Comparison of ENCODE assay signal across 20 cellular contexts in the genomic region with DNA sequence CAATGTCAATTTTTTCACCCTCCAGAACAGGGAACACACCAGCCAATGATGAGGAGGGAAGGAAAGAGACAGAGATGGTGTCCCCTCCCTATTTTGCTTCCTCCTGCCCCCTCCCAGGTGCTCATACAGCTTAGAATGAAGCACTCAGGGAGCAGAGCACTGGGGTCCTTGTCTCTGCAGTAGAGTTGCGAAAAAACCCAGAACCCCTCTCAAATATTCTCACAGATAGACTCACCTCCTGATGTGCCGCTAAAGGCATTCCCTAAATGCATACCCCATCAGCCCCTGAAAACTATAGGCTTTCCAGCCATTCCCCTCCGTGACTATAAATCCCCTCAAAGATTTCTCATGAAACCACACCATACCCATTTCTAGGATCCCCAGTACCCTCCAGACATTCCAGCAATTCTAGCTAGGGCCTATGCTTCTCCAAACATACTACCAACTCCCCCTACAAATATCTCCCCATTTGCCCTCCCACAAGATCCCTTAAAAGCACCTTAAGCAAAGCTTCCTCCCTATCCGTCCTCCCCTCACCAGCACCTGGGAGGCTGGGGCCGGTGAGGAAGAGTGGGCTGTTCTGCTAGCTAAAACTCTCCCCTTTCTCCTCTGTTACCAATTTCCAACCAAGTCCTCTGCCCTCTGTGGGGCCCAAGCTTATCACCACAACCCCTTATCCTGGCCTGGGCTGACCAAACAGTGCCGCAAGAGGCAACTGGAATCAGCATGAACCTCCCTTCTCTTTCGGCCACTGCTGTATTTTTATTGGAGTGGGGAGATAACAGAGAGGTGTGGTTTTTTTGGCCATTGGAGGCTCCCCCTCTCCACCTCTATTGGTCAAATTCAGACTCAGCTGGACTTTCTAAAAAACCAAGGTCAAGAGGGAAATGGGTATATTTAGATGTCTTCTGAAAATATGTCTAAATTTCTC. TPM values are rescaled to one million over a fixed set of nuclear protein-coding genes. Genes with fewer than 3 reads are reported as not detected.
A peak's percentile ranks its signal among the peaks of the same experiment; 100 is the strongest.
DNase-seq lines count a peak whose midpoint lies in the region; ATAC-seq and TF ChIP-seq lines count a peak whose summit lies in the region.
"Had no signal": no experiment of that assay in that cellular context is flagged by ENCODE, and none has a peak within 500 bp of the region (broad histone marks: within the 10 kb centered on the region; RNA-seq: fewer than 3 reads in every experiment).

No MANE protein-coding gene starts in this region.

- peaks cover 23 to 29% of the 10 kb centered on the region in 2 donors for H3K4me1 Mint-ChIP-seq in natural killer cell
- peaks cover 23 to 24% of the 10 kb centered on the region in 2 donors for H3K4me1 Mint-ChIP-seq in natural killer cell treated with Interleukin-12 subunit alpha and Interleukin-12 subunit beta and Interleukin-15 and Interleukin-18, amount 100 ng/mL, for 72 hours (ENCODE audit: low read depth in 2 of 2)
- H3K4me1 Mint-ChIP-seq in neural crest cell = peaks cover 4% of the 10 kb centered on the region

- DNase-seq in natural killer cell (no peak), dorsolateral prefrontal cortex (no peak), neural crest cell (ENCODE audit: low read depth, low spot score) (no peak), DMS114 treated with DMSO at 0.1 percent for 48 hours (lab: John Stamatoyannopoulos, UW; ENCODE audit: unreplicated experiment) (no peak), HuH-7 (ENCODE audit: low spot score) (no peak)
- DNase-seq in natural killer cell treated with Interleukin-12 subunit alpha and Interleukin-12 subunit beta and Interleukin-15 and Interleukin-18, amount 100 ng/mL, for 72 hours (ENCODE audit: low spot score) = no peak
- DNase-seq: AML-193; CD8-positive, alpha-beta memory T cell; MV-4-11; NCI-H1105 treated with DMSO at 0.1 percent for 48 hours; NCI-H2029 treated with DMSO at 0.1 percent for 48 hours; NCI-H226; NCI-H510A treated with DMSO at 0.1 percent for 48 hours; NCI-H748 treated with DMSO at 0.1 percent for 48 hours; Peyer's patch had no signal

- ATAC-seq in natural killer cell = no peak
- no peak for ATAC-seq in natural killer cell treated with Interleukin-12 subunit alpha and Interleukin-12 subunit beta and Interleukin-15 and Interleukin-18, amount 100 ng/mL, for 72 hours
- no peak for ATAC-seq in HG03175 (IDR thresholded peaks at IDR 0.05; ENCODE audit: unreplicated experiment)
- ATAC-seq in GM18511 (IDR thresholded peaks at IDR 0.05; ENCODE audit: unreplicated experiment) = no peak
- ATAC-seq: SK-N-SH treated with all-trans-retinoic acid at 6 μM for 48 hours had no signal

- intact Hi-C loops in natural killer cell (cut with micrococcal nuclease) (no loop called here), dorsolateral prefrontal cortex (cut with DNase I) (no loop called here)

- peaks cover 72 to 85% of the 10 kb centered on the region in 2 donors for H3K27me3 Mint-ChIP-seq in natural killer cell (ENCODE audit: low read depth in 2 of 2)
- H3K27me3 Mint-ChIP-seq in natural killer cell treated with Interleukin-12 subunit alpha and Interleukin-12 subunit beta and Interleukin-15 and Interleukin-18, amount 100 ng/mL, for 72 hours = peaks cover 47 to 75% of the 10 kb centered on the region in 2 donors
- H3K27me3 Mint-ChIP-seq in neural crest cell (ENCODE audit: low read depth) = peaks cover 99% of the 10 kb centered on the region

- H3K36me3 Mint-ChIP-seq in natural killer cell = no peaks in the 10 kb centered on the region
- H3K36me3 Mint-ChIP-seq in natural killer cell treated with Interleukin-12 subunit alpha and Interleukin-12 subunit beta and Interleukin-15 and Interleukin-18, amount 100 ng/mL, for 72 hours = no peaks in the 10 kb centered on the region
- H3K36me3 Mint-ChIP-seq in neural crest cell (ENCODE audit: low read depth) = peaks cover 2% of the 10 kb centered on the region

- H3K4me3 Mint-ChIP-seq in natural killer cell (peak overlapping the region; percentile 29), neural crest cell (no peak overlapping the region)
- H3K4me3 Mint-ChIP-seq in natural killer cell treated with Interleukin-12 subunit alpha and Interleukin-12 subunit beta and Interleukin-15 and Interleukin-18, amount 100 ng/mL, for 72 hours = no peak overlapping the region

- peak overlapping the region in 55 of 59 donors; percentile 4 to 90 (median 71) for H3K4me3 ChIP-seq in dorsolateral prefrontal cortex
- H3K4me3 ChIP-seq: Peyer's patch had no signal

- H3K9me3 Mint-ChIP-seq in natural killer cell (no peaks in the 10 kb centered on the region), neural crest cell (no peaks in the 10 kb centered on the region)
- no peaks in the 10 kb centered on the region for H3K9me3 Mint-ChIP-seq in natural killer cell treated with Interleukin-12 subunit alpha and Interleukin-12 subunit beta and Interleukin-15 and Interleukin-18, amount 100 ng/mL, for 72 hours
- H3K9me3 Mint-ChIP-seq: CD8-positive, alpha-beta memory T cell had no signal

- H3K27me3 ChIP-seq in dorsolateral prefrontal cortex = peaks cover 0 to 30% (median 0%) of the 10 kb centered on the region in 45 donors

- H3K27ac Mint-ChIP-seq in natural killer cell (no peak overlapping the region), neural crest cell (ENCODE audit: unreplicated experiment) (peak overlapping the region; percentile 38)
- no peak overlapping the region for H3K27ac Mint-ChIP-seq in natural killer cell treated with Interleukin-12 subunit alpha and Interleukin-12 subunit beta and Interleukin-15 and Interleukin-18, amount 100 ng/mL, for 72 hours
- H3K27ac Mint-ChIP-seq: CD8-positive, alpha-beta memory T cell had no signal

- peak overlapping the region in 56 of 59 donors; percentile 22 to 100 (median 89) for H3K27ac ChIP-seq in dorsolateral prefrontal cortex
- H3K27ac ChIP-seq: KMS-11, Peyer's patch had no signal

- no peak for TF ChIP-seq CTCF in natural killer cell (IDR thresholded peaks at IDR 0.05)
- TF ChIP-seq CTCF in dorsolateral prefrontal cortex (IDR thresholded peaks at IDR 0.05 in 54 of 56, conservative IDR thresholded peaks at IDR 0.05 in 2 of 56; ENCODE audit: low read depth in 1 of 56, partially characterized antibody in 56 of 56) = no peak
- TF ChIP-seq CTCF in neural crest cell (conservative IDR thresholded peaks at IDR 0.05) = no peak

RNA-seq across cellular contexts. Expression of gene RHBG, which starts 54.7 kb away (rescaled TPM):
- not detected for total RNA-seq in natural killer cell
- not detected for total RNA-seq in natural killer cell treated with Interleukin-12 subunit alpha and Interleukin-12 subunit beta and Interleukin-15 and Interleukin-18, amount 100 ng/mL, for 72 hours
- total RNA-seq in dorsolateral prefrontal cortex = under 1 TPM in 5 of 120 experiments, not detected in 115; 0.33 to 0.61 (median 0.44) TPM
- total RNA-seq in neural crest cell = not detected in 2 replicates
- total RNA-seq: A172; CD8-positive, alpha-beta memory T cell had no signal
